ENCODE assay signal across 11 cellular contexts in the genomic region with DNA sequence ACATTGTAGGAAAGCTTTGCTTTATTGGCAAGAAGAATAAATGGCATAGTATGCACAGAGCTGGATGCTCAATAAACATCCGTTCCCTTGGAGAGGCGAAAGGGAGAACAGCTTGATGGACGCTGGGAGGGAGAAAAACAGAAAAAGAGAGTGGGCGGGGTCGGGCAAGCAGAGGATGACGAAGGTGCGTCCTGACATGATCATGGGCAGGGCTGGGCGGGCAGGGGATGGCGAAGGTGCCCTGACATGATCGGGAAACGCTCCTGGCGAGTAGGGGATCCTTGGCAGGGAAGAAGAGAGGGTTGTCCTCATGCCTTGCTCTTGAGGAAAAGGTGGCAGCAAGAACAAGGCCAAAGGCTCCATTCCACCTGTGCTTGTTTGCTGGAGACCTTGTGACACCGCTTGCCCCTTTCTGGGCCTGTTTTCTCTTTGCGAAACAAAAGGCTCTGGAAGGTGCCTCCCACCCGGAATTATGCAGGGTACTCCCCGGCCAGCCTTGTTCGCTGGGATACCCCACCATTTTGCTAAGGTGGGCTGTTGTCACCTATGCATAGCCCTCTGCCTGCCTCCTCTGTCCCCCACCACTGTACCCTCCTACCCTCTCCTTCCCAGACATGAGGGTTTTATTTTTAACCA. TPM values are rescaled to one million over a fixed set of nuclear protein-coding genes. Genes with fewer than 3 reads are reported as not detected.
DNase-seq lines count a peak whose midpoint lies in the region; ATAC-seq and TF ChIP-seq lines count a peak whose summit lies in the region.
"Had no signal": no experiment of that assay in that cellular context is flagged by ENCODE, and none has a peak within 500 bp of the region (broad histone marks: within the 10 kb centered on the region; RNA-seq: fewer than 3 reads in every experiment).

No MANE protein-coding gene starts in this region.

- no peaks in the 10 kb centered on the region for H3K9me2 ChIP-seq in HCT116 (ENCODE audit: insufficient read depth)

- CTCF ChIA-PET in HCT116 (lab: Charles Lee) = interaction anchor here (0.6 to 1.2 kb wide), 2 partner anchors 20 to 46 kb away, joined by 3 read pairs; no protein-coding TSS in a partner anchor

- H3K27me3 ChIP-seq in HCT116 (ENCODE audit: insufficient read depth, low read length) = no peaks in the 10 kb centered on the region
- no peaks in the 10 kb centered on the region for H3K27me3 ChIP-seq in body of pancreas
- no peaks in the 10 kb centered on the region for H3K27me3 ChIP-seq in lower lobe of right lung (ENCODE audit: low read depth)
- H3K27me3 ChIP-seq in thymus (ENCODE audit: control insufficient read depth, insufficient read depth) = no peaks in the 10 kb centered on the region

- TF ChIP-seq POLR2A in HCT116 (IDR thresholded peaks at IDR 0.05; ENCODE audit: borderline replicate concordance, extremely low read depth, insufficient read depth, insufficient read length) = no peak
- no peak for TF ChIP-seq POLR2A in body of pancreas (IDR thresholded peaks at IDR 0.05)

- TF ChIP-seq RAD21 in HCT116 (IDR thresholded peaks at IDR 0.05; ENCODE audit: low read depth) = no peak

- H3K27ac ChIP-seq in HCT116 (ENCODE audit: low read depth, low read length) (peak overlapping the region; percentile 49; the same call in 1 of the 2 replicates), body of pancreas (peak overlapping the region; percentile 92 to 96 (median 95)), lower lobe of right lung (peak overlapping the region; percentile 69), thymus (ENCODE audit: low read depth) (peak overlapping the region; percentile 26)

- H3K36me3 ChIP-seq in HCT116 (ENCODE audit: control insufficient read depth in 1 of 2, insufficient read depth in 2 of 2, low read length in 2 of 2) (no peaks in the 10 kb centered on the region), body of pancreas (replicated peaks in 1 of 2; ENCODE audit: insufficient read depth in 1 of 2, low read depth in 2 of 2) (no peaks in the 10 kb centered on the region), lower lobe of right lung (no peaks in the 10 kb centered on the region), thymus (ENCODE audit: control insufficient read depth, insufficient read depth) (no peaks in the 10 kb centered on the region)

- DNase-seq in HCT116 (ENCODE audit: low read depth, low spot score) (no peak), body of pancreas (peak; percentile 41 to 58 (median 50)), lower lobe of right lung (no peak), GM20000 (ENCODE audit: low spot score) (no peak), GM19238 (ENCODE audit: insufficient read length, low spot score) (no peak), NOMO-1 treated with DMSO at 0.1 percent for 48 hours (lab: John Stamatoyannopoulos, UW; ENCODE audit: unreplicated experiment) (no peak), RKO (ENCODE audit: low spot score) (no peak)
- DNase-seq: activated B cell treated with CpG ODN at 0.5 μM for 24 hours; CD8-positive, alpha-beta memory T cell; natural killer cell had no signal

- no TSS peak for BruUV-seq in HCT116 (replicated peaks; lab: Mats Ljungman, UMichigan)

- 20 to 23% methylated on average over 17 of the region's 17 CpGs for WGBS in body of pancreas, 2 donors
- WGBS in thymus = 96% methylated on average over 17 of the region's 17 CpGs

- POLR2A ChIA-PET in HCT116 (lab: Charles Lee) = interaction anchor here (0.7 kb wide), 1 partner anchor 35 kb away, joined by 4 read pairs; no protein-coding TSS in a partner anchor

- peak overlapping the region; percentile 61 for H2AFZ ChIP-seq in HCT116 (ENCODE audit: low read depth, low read length, poor library complexity, severe bottlenecking)

- ATAC-seq in HCT116 (no peak), body of pancreas (peak; percentile 1), lower lobe of right lung (peak; percentile 1 to 14)
- ATAC-seq: natural killer cell had no signal

- intact Hi-C loops in HCT116 (cut with micrococcal nuclease) = no loop called here
- intact Hi-C loops in body of pancreas (cut with DNase I) = no loop called here
- intact Hi-C loops in lower lobe of right lung (cut with DNase I) = no loop called here

- no peak overlapping the region; the same call in 1 of the 2 replicates for H3K9ac ChIP-seq in HCT116 (ENCODE audit: low read length)

- H3K4me1 ChIP-seq in HCT116 (ENCODE audit: control insufficient read depth in 1 of 2, insufficient read depth in 2 of 2, low read length in 2 of 2) (peaks cover 52 to 62% of the 10 kb centered on the region in 2 experiments), body of pancreas (peaks cover 87% of the 10 kb centered on the region), lower lobe of right lung (peaks cover 57% of the 10 kb centered on the region), thymus (ENCODE audit: control insufficient read depth, insufficient read depth, low read length) (peaks cover 13% of the 10 kb centered on the region)

- H3K4me3 ChIP-seq in HCT116 (replicated peaks in 1 of 2; ENCODE audit: low read depth in 1 of 2, low read length in 2 of 2) (0 out of 4 replicates have a peak overlapping the region, but pooled peaks of 1 of the 2 experiments have one; percentile 7), body of pancreas (no peak overlapping the region), lower lobe of right lung (no peak overlapping the region), thymus (ENCODE audit: low read length) (no peak overlapping the region)

- H3K79me2 ChIP-seq in HCT116 (ENCODE audit: insufficient read depth, low read length) = no peaks in the 10 kb centered on the region

- TF ChIP-seq CTCF in HCT116 (IDR thresholded peaks at IDR 0.05 in 2 of 3, conservative IDR thresholded peaks at IDR 0.05 in 1 of 3; ENCODE audit: borderline replicate concordance in 1 of 3, insufficient read depth in 1 of 3, low read depth in 2 of 3, low read length in 2 of 3) (no peak), body of pancreas (IDR thresholded peaks at IDR 0.05) (no peak), lower lobe of right lung (IDR thresholded peaks at IDR 0.05) (no peak), GM20000 (IDR thresholded peaks at IDR 0.05; ENCODE audit: extremely low read depth, missing control alignments) (no peak)

- RAD21 ChIA-PET in HCT116 (lab: Charles Lee; ENCODE audit: low non-redundant PET in 1 of 2, low total read pairs in 2 of 2, uncharacterized antibody in 2 of 2, unreplicated experiment in 2 of 2) = interaction anchor here in 1 of 2 experiments (1.2 kb wide), 1 partner anchor 45 kb away, joined by 7 read pairs; no protein-coding TSS in a partner anchor

- H3K9me3 ChIP-seq in HCT116 (ENCODE audit: control insufficient read depth in 1 of 2, insufficient read depth in 1 of 2, low read depth in 1 of 2, low read length in 2 of 2) (no peaks in the 10 kb centered on the region), body of pancreas (no peaks in the 10 kb centered on the region), lower lobe of right lung (no peaks in the 10 kb centered on the region), thymus (ENCODE audit: control insufficient read depth) (no peaks in the 10 kb centered on the region)

- H4K20me1 ChIP-seq in HCT116 (ENCODE audit: insufficient read depth) = no peaks in the 10 kb centered on the region

- H3K4me2 ChIP-seq in HCT116 (ENCODE audit: low read length) = peak overlapping the region; percentile 61

TF ChIP-seq in HCT116, 20 proteins besides CTCF, POLR2A, EP300 and RAD21:
- TF ChIP-seq CBX3 (IDR thresholded peaks at IDR 0.05; ENCODE audit: low read depth) (no peak), EGR1 (IDR thresholded peaks at IDR 0.05; ENCODE audit: low read depth) (no peak), ELF1 (IDR thresholded peaks at IDR 0.05; ENCODE audit: borderline replicate concordance, low read depth) (no peak), SIN3A (IDR thresholded peaks at IDR 0.05; ENCODE audit: low read depth) (no peak), EZH2phosphoT487 (IDR thresholded peaks at IDR 0.05; ENCODE audit: borderline replicate concordance) (no peak), YY1 (IDR thresholded peaks at IDR 0.05; ENCODE audit: extremely low read depth, insufficient replicate concordance, low read depth, low read length) (no peak), CEBPB (IDR thresholded peaks at IDR 0.05; ENCODE audit: low read depth) (no peak), SP1 (IDR thresholded peaks at IDR 0.05; ENCODE audit: low read depth) (no peak), SRF (IDR thresholded peaks at IDR 0.05; ENCODE audit: low read depth) (no peak), POLR2AphosphoS5 (IDR thresholded peaks at IDR 0.05; ENCODE audit: low read depth, low read length) (no peak)
- TF ChIP-seq, protein P1, sequence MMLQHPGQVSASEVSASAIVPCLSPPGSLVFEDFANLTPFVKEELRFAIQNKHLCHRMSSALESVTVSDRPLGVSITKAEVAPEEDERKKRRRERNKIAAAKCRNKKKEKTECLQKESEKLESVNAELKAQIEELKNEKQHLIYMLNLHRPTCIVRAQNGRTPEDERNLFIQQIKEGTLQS (IDR thresholded peaks at IDR 0.05) = no peak
- TF ChIP-seq, protein P2, sequence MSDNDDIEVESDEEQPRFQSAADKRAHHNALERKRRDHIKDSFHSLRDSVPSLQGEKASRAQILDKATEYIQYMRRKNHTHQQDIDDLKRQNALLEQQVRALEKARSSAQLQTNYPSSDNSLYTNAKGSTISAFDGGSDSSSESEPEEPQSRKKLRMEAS (IDR thresholded peaks at IDR 0.05) = no peak
- TF ChIP-seq, protein P3, sequence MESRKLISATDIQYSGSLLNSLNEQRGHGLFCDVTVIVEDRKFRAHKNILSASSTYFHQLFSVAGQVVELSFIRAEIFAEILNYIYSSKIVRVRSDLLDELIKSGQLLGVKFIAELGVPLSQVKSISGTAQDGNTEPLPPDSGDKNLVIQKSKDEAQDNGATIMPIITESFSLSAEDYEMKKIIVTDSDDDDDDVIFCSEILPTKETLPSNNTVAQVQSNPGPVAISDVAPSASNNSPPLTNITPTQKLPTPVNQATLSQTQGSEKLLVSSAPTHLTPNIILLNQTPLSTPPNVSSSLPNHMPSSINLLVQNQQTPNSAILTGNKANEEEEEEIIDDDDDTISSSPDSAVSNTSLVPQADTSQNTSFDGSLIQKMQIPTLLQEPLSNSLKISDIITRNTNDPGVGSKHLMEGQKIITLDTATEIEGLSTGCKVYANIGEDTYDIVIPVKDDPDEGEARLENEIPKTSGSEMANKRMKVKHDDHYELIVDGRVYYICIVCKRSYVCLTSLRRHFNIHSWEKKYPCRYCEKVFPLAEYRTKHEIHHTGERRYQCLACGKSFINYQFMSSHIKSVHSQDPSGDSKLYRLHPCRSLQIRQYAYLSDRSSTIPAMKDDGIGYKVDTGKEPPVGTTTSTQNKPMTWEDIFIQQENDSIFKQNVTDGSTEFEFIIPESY (IDR thresholded peaks at IDR 0.05; ENCODE audit: extremely low read depth, insufficient replicate concordance, low read length) = no peak

RNA-seq across cellular contexts. Expression of a gene that starts 21.1 kb away (rescaled TPM):
- 74.6 TPM for total RNA-seq in HCT116 (2021; ENCODE audit: unreplicated experiment)
- polyA plus RNA-seq in HCT116 (2012) = 47.4 and 49.8 TPM in 2 replicates
- total RNA-seq in body of pancreas = 10 to 100 TPM; 26.7 to 52.1 TPM
- total RNA-seq in lower lobe of right lung = 44.3 TPM
- polyA plus RNA-seq in thymus = 13.3 TPM

Comparison
In these comparisons a context has a peak if more than half of its experiments do, and no peak if none do; other contexts are left out.
1. DNase-seq: peak in body of pancreas (4 of 4); none in HCT116 (single experiment), lower lobe of right lung (single experiment), GM20000 (single experiment), GM19238 (single experiment), NOMO-1 treated with DMSO at 0.1 percent for 48 hours (single experiment) and RKO (single experiment).
2. H3K27ac ChIP-seq: peak in every context shown above with its lines; median percentile 95 in body of pancreas; 69 in lower lobe of right lung; 49 in HCT116; 26 in thymus.